ENCODE assay signal across 20 cellular contexts in the genomic region with DNA sequence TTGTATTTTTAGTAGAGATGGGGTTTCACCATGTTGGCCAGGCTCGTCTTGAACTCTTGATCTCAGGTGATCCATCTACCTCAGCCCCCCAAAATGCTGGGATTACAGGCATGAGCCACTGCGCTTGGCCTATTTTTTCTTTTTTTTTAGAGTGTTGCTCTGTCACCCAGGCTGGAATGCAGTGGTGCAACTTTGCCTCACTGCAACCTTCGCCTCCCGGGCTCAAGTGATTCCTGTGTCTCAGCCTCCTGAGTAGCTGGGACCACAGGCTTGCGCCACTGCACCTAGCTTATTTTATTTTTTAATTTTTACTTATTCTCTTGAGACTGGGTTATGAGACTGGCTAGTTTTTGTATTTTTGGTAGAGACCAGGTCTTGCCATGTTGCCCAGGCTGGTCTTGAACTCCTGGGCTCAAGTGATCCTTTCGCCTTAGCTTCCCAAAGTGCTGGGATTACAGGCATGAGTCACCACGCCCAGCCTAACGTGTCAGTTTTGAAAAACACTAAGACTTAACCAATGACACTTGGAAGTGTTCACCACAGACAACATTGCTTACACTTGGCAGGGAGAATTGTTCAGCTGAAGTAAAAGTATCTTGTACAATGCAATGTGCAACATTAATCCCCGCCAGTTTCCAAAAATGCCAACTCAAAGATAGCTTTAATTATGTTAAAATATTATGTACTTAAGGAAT. TPM values are rescaled to one million over a fixed set of nuclear protein-coding genes. Genes with fewer than 3 reads are reported as not detected.
DNase-seq lines count a peak whose midpoint lies in the region; ATAC-seq, FAIRE-seq and TF ChIP-seq lines count a peak whose summit lies in the region.
"Had no signal": no experiment of that assay in that cellular context is flagged by ENCODE, and none has a peak within 500 bp of the region (broad histone marks: within the 10 kb centered on the region; RNA-seq: fewer than 3 reads in every experiment).

No MANE protein-coding gene starts in this region.

- no peak for FAIRE-seq in bronchial epithelial cell (lab: Jason Lieb, UNC)
- FAIRE-seq: GM19239, H1 had no signal

- H3K36me3 ChIP-seq in GM23248 (ENCODE audit: low read depth) (no peaks in the 10 kb centered on the region), bronchial epithelial cell (ENCODE audit: control insufficient read depth, insufficient read depth, low read length) (no peaks in the 10 kb centered on the region)
- H3K36me3 ChIP-seq: vagina had no signal

- no peak overlapping the region for H2AFZ ChIP-seq in GM23248

- H3K4me1 ChIP-seq in GM23248 (ENCODE audit: insufficient read depth): no peaks in the 10 kb centered on the region
- H3K4me1 ChIP-seq: vagina had no signal

- no peak overlapping the region for H3K4me2 ChIP-seq in GM23248 (ENCODE audit: unreplicated experiment)
- H3K4me2 ChIP-seq: SK-N-SH had no signal

- no peak overlapping the region for H3K9ac ChIP-seq in GM23248
- H3K9ac ChIP-seq: SK-N-SH had no signal

- ATAC-seq in HG02885 (IDR thresholded peaks at IDR 0.05; ENCODE audit: poor library complexity, unreplicated experiment): no peak
- ATAC-seq: activated CD8-positive, alpha-beta memory T cell treated with anti-CD3 and anti-CD28 coated beads, Interleukin-2, amount 10 ng/mL, durations not matched to agents 7 days and 5 days; naive thymus-derived CD8-positive, alpha-beta T cell; sciatic nerve had no signal

- H3F3A ChIP-seq in GM23248 (ENCODE audit: insufficient read depth): no peaks in the 10 kb centered on the region

- TF ChIP-seq CTCF in bronchial epithelial cell (IDR thresholded peaks at IDR 0.05; ENCODE audit: insufficient read depth, low read length, severe bottlenecking): no peak

- H3K27me3 ChIP-seq in GM23248 (replicated peaks; ENCODE audit: insufficient read depth): no peaks in the 10 kb centered on the region
- no peaks in the 10 kb centered on the region for H3K27me3 ChIP-seq in bronchial epithelial cell (ENCODE audit: control insufficient read depth, insufficient read depth, low read length)
- H3K27me3 ChIP-seq: vagina had no signal

- no peaks in the 10 kb centered on the region for H3K9me2 ChIP-seq in GM23248 (ENCODE audit: insufficient read depth)
- H3K9me2 ChIP-seq: SK-N-SH had no signal

- in situ Hi-C loops in GM23248 (cut with MboI): no loop called here

- H3K4me3 ChIP-seq in GM23248 (no peak overlapping the region), bronchial epithelial cell (ENCODE audit: low read depth, low read length) (no peak overlapping the region)
- H3K4me3 ChIP-seq: vagina had no signal

- 85 to 88% methylated on average over 9 of the region's 9 CpGs for WGBS in GM23248 (ENCODE audit: low coverage in 1 of 2, low lambda C conversion rate in 2 of 2, missing lambda C conversion rate in 2 of 2), 2 experiments

- H3K79me2 ChIP-seq in GM23248 (ENCODE audit: insufficient read depth): no peaks in the 10 kb centered on the region

- DNase-seq in GM23248 (peak; percentile 20), bronchial epithelial cell (ENCODE audit: low read depth) (peak; percentile 20), islet precursor cell (peak; percentile 85), Ammon's horn (ENCODE audit: low spot score) (no peak), NCI-H510A (lab: John Stamatoyannopoulos, UW) (no peak)
- DNase-seq in NK-92 treated with Interleukin-12 subunit alpha and Interleukin-12 subunit beta, amount 100 ng/mL, for 24 hours (lab: John Stamatoyannopoulos, UW): no peak
- DNase-seq: activated CD4-positive, alpha-beta T cell treated with anti-CD3 and anti-CD28 coated beads, Interleukin-2, amount 10 ng/mL, durations not matched to agents 24 days and 14 days; activated CD8-positive, alpha-beta memory T cell treated with anti-CD3 and anti-CD28 coated beads, Interleukin-2, amount 10 ng/mL, durations not matched to agents 7 days and 5 days; activated naive CD4-positive, alpha-beta T cell treated with anti-CD3 and anti-CD28 coated beads, Interleukin-2, amount 10 ng/mL, durations not matched to agents 7 days and 5 days; DMS53; KBM-7; naive thymus-derived CD8-positive, alpha-beta T cell; NCI-H1694 treated with DMSO at 0.1 percent for 48 hours; SK-N-SH; T-helper 2 cell had no signal

- H3K9me3 ChIP-seq in GM23248 (ENCODE audit: low read depth): no peaks in the 10 kb centered on the region
- H3K9me3 ChIP-seq: SK-N-SH, vagina had no signal

- no peaks in the 10 kb centered on the region for H4K20me1 ChIP-seq in GM23248 (ENCODE audit: insufficient read depth)

- no peak overlapping the region for H3K27ac ChIP-seq in GM23248
- H3K27ac ChIP-seq: vagina had no signal

RNA-seq across cellular contexts. Expression of gene ATAD5, which starts 26.9 kb away (rescaled TPM):
- 0.89 and 1.1 TPM in 2 replicates for total RNA-seq in GM23248 (2014; rRNA removed; shearing (Covaris generic))
- polyA plus RNA-seq in GM23248 (2016; fragmentation: Nextera tagmentation; extraction: Ambion mirVana): 1.4 and 1.8 TPM in 2 replicates
- total RNA-seq in bronchial epithelial cell: 0.38 and 0.53 TPM in 2 replicates

RNA-seq across cellular contexts. Expression of gene CRLF3, which starts 34.2 kb away (rescaled TPM):
- 14.4 and 18.6 TPM in 2 replicates for total RNA-seq in GM23248 (2014; rRNA removed; shearing (Covaris generic))
- 13.2 and 13.6 TPM in 2 replicates for polyA plus RNA-seq in GM23248 (2016; fragmentation: Nextera tagmentation; extraction: Ambion mirVana)
- total RNA-seq in bronchial epithelial cell: 22.9 and 27.6 TPM in 2 replicates

RNA-seq across cellular contexts. Expression of gene TEFM, which starts 47.3 kb away (rescaled TPM):
- 7.6 and 8.1 TPM in 2 replicates for total RNA-seq in GM23248 (2014; rRNA removed; shearing (Covaris generic))
- polyA plus RNA-seq in GM23248 (2016; fragmentation: Nextera tagmentation; extraction: Ambion mirVana): 21.4 and 24.7 TPM in 2 replicates
- 4.7 and 6.7 TPM in 2 replicates for total RNA-seq in bronchial epithelial cell

Comparison
In these comparisons a context has a peak if more than half of its experiments do, and no peak if none do; other contexts are left out.
1. DNase-seq: peak in GM23248 (single experiment), bronchial epithelial cell (single experiment) and islet precursor cell (single experiment); none in Ammon's horn (single experiment), NCI-H510A (single experiment) and NK-92 treated with Interleukin-12 subunit alpha and Interleukin-12 subunit beta, amount 100 ng/mL, for 24 hours (single experiment).